In genomic region chr2:42758341-42758740, GRCh38 we compare ENCODE assay signal across 23 cellular contexts. TPM values are rescaled to one million over a fixed set of nuclear protein-coding genes. Genes with fewer than 3 reads are reported as not detected.
"Had no signal": no experiment of that assay in that cellular context is flagged by ENCODE, and none has a peak within 500 bp of the region (broad histone marks: within the 10 kb centered on the region; RNA-seq: fewer than 3 reads in every experiment).

No MANE protein-coding gene starts in this region.

- H3K36me3 ChIP-seq: SJSA1 had no signal

- H3K9me3 ChIP-seq: SJSA1 had no signal

- H3K4me1 ChIP-seq: SJSA1 had no signal

- H3K4me3 ChIP-seq: SJSA1, SK-N-MC had no signal

- H3K27me3 ChIP-seq: SJSA1 had no signal

- H3K4me2 ChIP-seq: KMS-11 had no signal

- DNase-seq: IMR-90, Kasumi-1, MM.1S, NCI-H1092 treated with DMSO at 0.1 percent for 48 hours, NCI-H1436, NCI-H187, NCI-H2029, NCI-H2081 treated with DMSO at 0.1 percent for 48 hours, NCI-H2171, NCI-H226, NCI-H446, NCI-H510A, NCI-H524 treated with DMSO at 0.1 percent for 48 hours, NCI-H69, NCI-H774, Right ventricle myocardium superior, RPMI8226, SIG-M5 had no signal

- H3K27ac ChIP-seq: KMS-11, SJSA1, SK-N-MC had no signal

- H3K9ac ChIP-seq: KMS-11 had no signal

RNA-seq across cellular contexts. Expression of gene OXER1, which starts 5.6 kb away (rescaled TPM):
- total RNA-seq: HT-29, IMR-90, M059J, SJSA1 had no signal

RNA-seq across cellular contexts. Expression of gene HAAO, which starts 34.0 kb away (rescaled TPM):
- total RNA-seq: HT-29, M059J, SJSA1 had no signal
